ENCODE assay signal across 1 cellular context in the genomic region with DNA sequence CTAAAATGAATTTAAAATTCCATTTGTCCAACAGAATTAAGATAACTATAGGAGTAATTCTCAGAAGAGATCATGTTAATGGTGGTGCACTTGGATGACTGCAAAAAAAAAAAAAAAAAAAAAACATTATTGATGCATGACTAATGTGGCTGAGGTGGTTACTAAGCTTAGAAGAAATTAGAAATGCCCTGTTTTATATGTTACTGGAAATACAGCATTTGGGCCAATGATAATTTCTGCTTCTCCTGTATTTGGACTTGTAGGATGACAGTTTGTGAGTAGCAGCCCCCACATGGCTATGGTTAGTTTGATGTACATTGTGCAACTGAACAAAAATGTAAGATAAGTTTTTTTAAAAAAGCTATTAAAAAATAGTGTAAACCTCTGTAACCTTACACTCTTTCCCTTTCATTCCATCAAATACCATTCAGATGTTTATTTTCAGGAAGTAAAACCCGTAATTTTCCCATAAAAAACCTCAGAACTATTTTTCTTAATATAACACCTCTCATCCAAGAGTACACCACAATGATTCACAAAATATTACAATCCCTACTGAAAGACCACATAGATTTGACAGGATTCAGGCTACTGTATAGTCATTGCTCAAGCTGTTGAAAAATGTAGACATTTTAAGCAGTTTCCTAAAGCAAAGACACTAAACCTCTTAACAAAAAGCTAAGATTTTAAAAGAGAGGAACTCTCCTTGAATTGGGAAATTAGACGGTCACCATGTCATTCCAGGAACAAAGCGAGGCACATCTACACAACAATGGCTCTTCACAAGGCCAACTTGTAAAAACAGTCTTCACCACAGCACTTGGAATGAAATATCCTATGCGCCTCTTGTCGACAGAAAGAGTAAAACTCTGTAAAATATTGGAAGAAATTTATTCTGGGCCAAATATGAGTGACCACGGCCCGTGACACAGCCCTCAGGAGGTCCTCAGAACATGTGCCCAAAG.
TF ChIP-seq lines count a peak whose summit lies in the region.

No MANE protein-coding gene starts in this region.

TF ChIP-seq in IMR-90, 13 proteins besides CTCF, POLR2A, EP300 and RAD21 (continued from another document):
- TF ChIP-seq MAFK (IDR thresholded peaks at IDR 0.05; ENCODE audit: low read depth, low read length) (no peak), RFX5 (IDR thresholded peaks at IDR 0.05; ENCODE audit: low read depth, low read length) (no peak)
TF ChIP-seq in IMR-90: peak in this region for 4.
